In genomic region chr1:220813013-220813412, GRCh38 we compare ENCODE assay signal across 3 cellular contexts.
TF ChIP-seq lines count a peak whose summit lies in the region.

No MANE protein-coding gene starts in this region.

TF ChIP-seq in GM23338, 12 proteins besides CTCF, POLR2A, EP300 and RAD21 (continues in another document):
- no peak for TF ChIP-seq STAT1 (IDR thresholded peaks at IDR 0.05; ENCODE audit: unreplicated experiment)
- no peak for TF ChIP-seq POLR2AphosphoS5 (IDR thresholded peaks at IDR 0.05; ENCODE audit: low read depth)
- no peak for TF ChIP-seq ETS1 (IDR thresholded peaks at IDR 0.05)
- no peak for TF ChIP-seq CREB1 (CRISPR knock-in tag; IDR thresholded peaks at IDR 0.05; ENCODE audit: low read depth)
- no peak for TF ChIP-seq JUNB (IDR thresholded peaks at IDR 0.05; ENCODE audit: unreplicated experiment)
- no peak for TF ChIP-seq EZH2 (IDR thresholded peaks at IDR 0.05; ENCODE audit: low read depth, unreplicated experiment)
- TF ChIP-seq NANOG (IDR thresholded peaks at IDR 0.05; ENCODE audit: borderline replicate concordance) = no peak
- no peak for TF ChIP-seq EZH2phosphoT487 (IDR thresholded peaks at IDR 0.05; ENCODE audit: unreplicated experiment)
- no peak for TF ChIP-seq REST (IDR thresholded peaks at IDR 0.05; ENCODE audit: unreplicated experiment)
- TF ChIP-seq ZNF114 (CRISPR knock-in tag; IDR thresholded peaks at IDR 0.05) = no peak
- TF ChIP-seq ZNF331 (CRISPR knock-in tag; IDR thresholded peaks at IDR 0.05; ENCODE audit: low read depth) = no peak

TF ChIP-seq in endothelial cell of umbilical vein, 7 proteins besides CTCF, POLR2A, EP300 and RAD21:
- TF ChIP-seq MYC (IDR thresholded peaks at IDR 0.05; ENCODE audit: low read depth, low read length) = no peak
- TF ChIP-seq MAX (IDR thresholded peaks at IDR 0.05; ENCODE audit: insufficient read depth, insufficient read length) = peak; percentile 55

TF ChIP-seq in GM12891, 5 proteins besides CTCF, POLR2A, EP300 and RAD21:
- TF ChIP-seq POLR2AphosphoS5 (IDR thresholded peaks at IDR 0.05; ENCODE audit: low read depth, low read length) = no peak
TF ChIP-seq in GM12891: peak in this region for 0.
